Comparison of ENCODE assay signal across 8 cellular contexts in genomic region chr9:121640076-121640475, GRCh38. TPM values are rescaled to one million over a fixed set of nuclear protein-coding genes. Genes with fewer than 3 reads are reported as not detected.
DNase-seq lines count a peak whose midpoint lies in the region; ATAC-seq and TF ChIP-seq lines count a peak whose summit lies in the region.

No MANE protein-coding gene starts in this region.

- no peak for ATAC-seq in HG03342 (IDR thresholded peaks at IDR 0.05; ENCODE audit: unreplicated experiment)

- no peaks in the 10 kb centered on the region for H3K36me3 Mint-ChIP-seq in activated naive CD8-positive, alpha-beta T cell treated with anti-CD3 and anti-CD28 coated beads for 36 hours

- no peak overlapping the region for H2AFZ ChIP-seq in KMS-11 (ENCODE audit: low read depth)

- H3K4me1 Mint-ChIP-seq in activated naive CD8-positive, alpha-beta T cell treated with anti-CD3 and anti-CD28 coated beads for 36 hours, result peaks cover under 1% of the 10 kb centered on the region

- no peak overlapping the region for H3K9ac ChIP-seq in KMS-11

- peak overlapping the region; percentile 14 for H3K27ac Mint-ChIP-seq in activated naive CD8-positive, alpha-beta T cell treated with anti-CD3 and anti-CD28 coated beads for 36 hours

- H3K27me3 Mint-ChIP-seq in activated naive CD8-positive, alpha-beta T cell treated with anti-CD3 and anti-CD28 coated beads for 36 hours, result no peaks in the 10 kb centered on the region

- TF ChIP-seq CTCF in KMS-11 (conservative IDR thresholded peaks at IDR 0.05; ENCODE audit: low read depth, low read length), result peak; percentile 63

- no peaks in the 10 kb centered on the region for H3K9me3 Mint-ChIP-seq in activated naive CD8-positive, alpha-beta T cell treated with anti-CD3 and anti-CD28 coated beads for 36 hours

- no peaks in the 10 kb centered on the region for H3K4me1 ChIP-seq in KMS-11 (ENCODE audit: low read depth, poor library complexity, severe bottlenecking)

- H3K27ac ChIP-seq in KMS-11, result no peak overlapping the region

- no peaks in the 10 kb centered on the region for H3K36me3 ChIP-seq in KMS-11 (ENCODE audit: insufficient read depth)

- H3K27me3 ChIP-seq in KMS-11 (ENCODE audit: insufficient read depth, low read depth), result no peaks in the 10 kb centered on the region

- intact Hi-C loops in posterior vena cava (cut with DNase I), result no loop called here

- DNase-seq in EL (peak; percentile 32), hypothalamus (lab: John Stamatoyannopoulos, UW) (peak in 28 of 51 donors; percentile 13 to 80 (median 39)), LoVo (ENCODE audit: low spot score) (no peak), posterior vena cava (ENCODE audit: low spot score) (no peak)
- DNase-seq in activated naive CD8-positive, alpha-beta T cell treated with anti-CD3 and anti-CD28 coated beads for 36 hours, result peak; percentile 51
- DNase-seq in stimulated activated CD4-positive, alpha-beta T cell treated with anti-CD3 and anti-CD28 coated beads, Interleukin-2, amount 100 ng/mL, for 24 hours, result peak; percentile 33 to 66

- H3K4me3 ChIP-seq in KMS-11 (IDR thresholded peaks at IDR 0.05; ENCODE audit: insufficient read depth, low read depth, low read length), result no peak overlapping the region

- no peaks in the 10 kb centered on the region for H3K79me2 ChIP-seq in KMS-11 (ENCODE audit: insufficient read depth, low read depth)

- H3K4me2 ChIP-seq in KMS-11, result no peak overlapping the region

- H4K20me1 ChIP-seq in KMS-11 (ENCODE audit: insufficient read depth), result no peaks in the 10 kb centered on the region

- H3K4me3 Mint-ChIP-seq in activated naive CD8-positive, alpha-beta T cell treated with anti-CD3 and anti-CD28 coated beads for 36 hours, result no peak overlapping the region

RNA-seq across cellular contexts. Expression of gene DAB2IP, which starts 11.4 kb away (rescaled TPM):
- under 1 TPM; 0.18 to 0.33 TPM for total RNA-seq in activated naive CD8-positive, alpha-beta T cell treated with anti-CD3 and anti-CD28 coated beads for 36 hours
- total RNA-seq in posterior vena cava, result 10 to 100 TPM; 68.1 to 83.8 TPM

Comparison
In these comparisons a context has a peak if more than half of its experiments do, and no peak if none do; other contexts are left out.
1. DNase-seq: peak in EL (single experiment), activated naive CD8-positive, alpha-beta T cell treated with anti-CD3 and anti-CD28 coated beads for 36 hours (single experiment), hypothalamus (28 of 51) and stimulated activated CD4-positive, alpha-beta T cell treated with anti-CD3 and anti-CD28 coated beads, Interleukin-2, amount 100 ng/mL, for 24 hours (2 of 2); none in LoVo (single experiment) and posterior vena cava (single experiment).
2. RNA of gene DAB2IP, which starts 11.4 kb away (total RNA-seq): 68.1 to 83.8 TPM in posterior vena cava; 0.18 to 0.33 TPM in activated naive CD8-positive, alpha-beta T cell treated with anti-CD3 and anti-CD28 coated beads for 36 hours; every median in the first group is over 10 times any median in the second.